Comparison of ENCODE assay signal across 3 cellular contexts in the genomic region with DNA sequence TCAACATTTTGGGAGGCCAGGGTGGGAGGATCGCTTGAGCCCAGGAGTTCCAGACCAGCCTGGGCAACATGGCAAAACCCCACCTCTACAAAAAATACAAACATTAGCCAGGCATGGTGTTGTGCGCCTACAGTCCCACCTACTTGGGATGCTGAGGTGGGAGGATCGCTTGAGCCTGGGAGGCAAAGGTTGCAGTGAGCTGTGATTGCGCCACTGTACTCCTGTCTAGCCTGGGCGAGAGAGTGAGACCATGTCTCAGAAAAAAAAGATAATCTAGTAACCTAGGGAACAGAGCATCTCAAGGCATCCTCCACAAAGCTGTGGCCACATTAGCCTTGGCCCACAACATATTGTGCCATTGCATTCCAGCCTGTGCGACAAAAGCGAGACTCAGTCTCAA.
TF ChIP-seq lines count a peak whose summit lies in the region.

No MANE protein-coding gene starts in this region.

TF ChIP-seq in HEK293, 187 proteins besides CTCF, POLR2A, EP300 and RAD21:
- 0 out of 2 replicates have a peak, but pooled peaks have one; percentile 47 for TF ChIP-seq ZFHX2 (tag by site-specific recombination; conservative IDR thresholded peaks at IDR 0.05)
- peak; percentile 48 for TF ChIP-seq EGR2 (tag by site-specific recombination; IDR thresholded peaks at IDR 0.05; ENCODE audit: low read depth)

TF ChIP-seq in K562, 482 proteins besides CTCF, POLR2A, EP300 and RAD21:
- TF ChIP-seq CEBPB (tag; IDR thresholded peaks at IDR 0.05) (peak; percentile 66), RFX1 (IDR thresholded peaks at IDR 0.05) (peak; percentile 47; the same call in 1 of the 2 replicates)
TF ChIP-seq in K562: peak in this region for 2; not testable (repeated sequence) for 480.

TF ChIP-seq in HepG2, 621 proteins besides CTCF, POLR2A, EP300 and RAD21:
- TF ChIP-seq CEBPB (IDR thresholded peaks at IDR 0.05; ENCODE audit: borderline replicate concordance, low read depth, low read length), result peak; percentile 38; the same call in 1 of the 2 replicates
